In the genomic region with DNA sequence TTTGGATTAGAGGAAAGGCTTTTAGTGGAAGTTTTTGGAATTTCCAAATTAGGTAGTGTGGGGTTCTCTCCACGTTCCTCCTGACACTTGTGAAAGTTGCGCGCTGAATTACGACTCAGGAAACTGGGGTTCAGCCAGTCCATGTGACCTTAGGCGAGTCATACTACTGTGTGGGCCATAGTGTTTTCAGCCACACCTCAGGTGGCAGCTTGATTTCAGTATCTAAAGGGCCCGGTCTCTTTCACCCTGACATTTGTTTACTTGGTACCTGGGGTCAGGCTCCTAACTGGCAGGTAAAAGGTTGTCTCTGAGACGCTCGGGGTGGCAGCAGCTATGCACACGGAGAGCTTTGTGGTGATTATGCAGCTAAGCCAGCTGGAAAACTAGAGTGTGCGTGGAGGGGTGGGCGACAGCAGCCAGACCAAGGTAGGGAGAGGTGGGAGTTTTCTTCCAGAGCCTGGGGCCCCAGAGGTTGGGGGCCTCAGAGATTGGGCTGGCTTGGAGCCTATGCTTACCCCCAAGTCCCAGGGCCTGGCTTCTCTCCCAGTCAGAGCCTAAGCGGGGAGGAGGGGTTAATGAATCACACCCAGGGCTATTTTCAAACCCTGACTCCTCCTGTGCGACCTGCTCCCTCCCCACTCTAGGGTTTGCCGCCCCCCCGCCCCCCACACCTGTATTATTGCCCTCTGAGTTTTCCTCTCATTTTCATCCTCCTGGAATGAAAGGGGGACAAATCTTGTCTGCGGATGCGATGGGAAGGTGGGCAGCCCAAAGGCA, we compare ENCODE assay signal across 1 cellular context.
TF ChIP-seq lines count a peak whose summit lies in the region.

No MANE protein-coding gene starts in this region.

TF ChIP-seq in H1, 55 proteins besides CTCF, POLR2A, EP300 and RAD21:
- TF ChIP-seq NANOG (IDR thresholded peaks at IDR 0.05; ENCODE audit: insufficient read depth, low read depth, low read length, poor library complexity, severe bottlenecking) (no peak), HDAC6 (IDR thresholded peaks at IDR 0.05; ENCODE audit: low read depth, low read length) (no peak), KDM1A (IDR thresholded peaks at IDR 0.05; ENCODE audit: borderline replicate concordance, low read length) (no peak), FOSL1 (IDR thresholded peaks at IDR 0.05; ENCODE audit: insufficient read depth, low read depth, low read length) (no peak), RNF2 (IDR thresholded peaks at IDR 0.05; ENCODE audit: borderline replicate concordance, low read depth, low read length, missing control alignments, poor library complexity, severe bottlenecking) (no peak), SP1 (IDR thresholded peaks at IDR 0.05; ENCODE audit: low read depth, low read length) (no peak), SRF (IDR thresholded peaks at IDR 0.05; ENCODE audit: low read depth, low read length) (no peak), CBX8 (IDR thresholded peaks at IDR 0.05; ENCODE audit: borderline replicate concordance, low read depth, low read length) (no peak), POLR2AphosphoS5 (IDR thresholded peaks at IDR 0.05; ENCODE audit: low read depth, low read length) (no peak), SAP30 (IDR thresholded peaks at IDR 0.05; ENCODE audit: insufficient read depth, insufficient replicate concordance, low read length) (no peak), CREB1 (IDR thresholded peaks at IDR 0.05) (no peak)
